ENCODE assay signal across 27 cellular contexts in the genomic region with DNA sequence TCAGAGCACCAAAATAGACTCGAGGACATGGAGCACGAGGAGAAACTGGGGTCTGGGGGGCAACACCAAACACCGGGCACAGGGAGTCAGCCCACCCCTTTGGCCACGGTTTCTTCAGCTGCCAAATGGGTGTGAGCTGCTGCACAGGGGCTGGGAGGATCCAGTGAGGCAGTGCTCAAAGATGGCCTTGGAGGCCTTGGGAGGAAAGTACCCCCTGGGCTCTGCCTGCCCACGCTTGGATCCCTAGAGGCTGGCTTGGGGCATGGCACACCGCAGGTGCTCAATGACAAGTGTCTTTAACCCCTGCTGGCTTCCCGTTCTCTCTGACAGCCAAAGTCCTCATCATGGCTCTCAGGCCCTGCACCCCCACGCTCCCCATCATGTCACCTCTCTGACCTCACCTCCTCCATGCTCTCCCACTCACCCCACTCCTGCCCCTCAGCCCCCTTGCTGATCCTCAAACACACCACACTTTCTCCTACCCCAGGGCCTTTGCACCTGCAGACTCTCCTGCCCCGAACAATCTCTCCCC.
"Had no signal": no experiment of that assay in that cellular context is flagged by ENCODE, and none has a peak within 500 bp of the region (broad histone marks: within the 10 kb centered on the region; RNA-seq: fewer than 3 reads in every experiment).

No MANE protein-coding gene starts in this region.

- H3K36me3 Mint-ChIP-seq: activated naive CD8-positive, alpha-beta T cell; mesothelial cell of epicardium; naive B cell; stimulated activated effector memory CD8-positive, alpha-beta T cell treated with anti-CD3 and anti-CD28 coated beads, Interleukin-12 subunit alpha, Interleukin-12 subunit beta, amount 100 ng/mL, for 72 hours had no signal

- H3K9me3 ChIP-seq: gastroesophageal sphincter, right lobe of liver, suprapubic skin, tibial artery had no signal

- H3K4me3 ChIP-seq: coronary artery, dorsolateral prefrontal cortex, gastroesophageal sphincter, hepatocyte, right lobe of liver, skin epidermis, suprapubic skin, tibial artery had no signal

- H3K27ac Mint-ChIP-seq: activated naive CD8-positive, alpha-beta T cell; effector memory CD8-positive, alpha-beta T cell; mesothelial cell of epicardium; nephron progenitor cell; stimulated activated effector memory CD8-positive, alpha-beta T cell treated with anti-CD3 and anti-CD28 coated beads, Interleukin-12 subunit alpha, Interleukin-12 subunit beta, amount 100 ng/mL, for 72 hours had no signal

- H3K4me1 ChIP-seq: parathyroid adenoma, right lobe of liver had no signal

- DNase-seq: activated CD4-positive, alpha-beta T cell treated with anti-CD3 and anti-CD28 coated beads for 48 hours; activated CD4-positive, alpha-beta T cell treated with anti-CD3 and anti-CD28 coated beads, Interleukin-2, amount 50 U/mL, for 48 hours; activated CD8-positive, alpha-beta memory T cell treated with anti-CD3 and anti-CD28 coated beads for 24 hours; activated effector memory CD4-positive, alpha-beta T cell treated with Interleukin-2 at 50 U/mL for 16 hours; activated naive CD4-positive, alpha-beta T cell treated with Interleukin-2 at 50 U/mL for 16 hours; anterior cingulate cortex; cerebellar nuclear complex; dorsolateral prefrontal cortex; effector memory CD8-positive, alpha-beta T cell; erythroblast; left cardiac atrium; naive B cell; nephron progenitor cell; right lobe of liver; stimulated activated CD4-positive, alpha-beta T cell treated with anti-CD3 and anti-CD28 coated beads, Interleukin-4, amount 100 ng/mL, for 24 hours; tibial artery had no signal

- H3K27me3 ChIP-seq: right lobe of liver had no signal

- H3K27ac ChIP-seq: coronary artery, dorsolateral prefrontal cortex, hepatocyte, parathyroid adenoma, right lobe of liver, skin epidermis, suprapubic skin, tibial artery, VCaP had no signal

- H3K4me3 Mint-ChIP-seq: activated naive CD8-positive, alpha-beta T cell; effector memory CD8-positive, alpha-beta T cell; mesothelial cell of epicardium; naive B cell; nephron progenitor cell; stimulated activated effector memory CD8-positive, alpha-beta T cell treated with anti-CD3 and anti-CD28 coated beads, Interleukin-12 subunit alpha, Interleukin-12 subunit beta, amount 100 ng/mL, for 72 hours had no signal

- H3K9me3 Mint-ChIP-seq: effector memory CD8-positive, alpha-beta T cell; mesothelial cell of epicardium; nephron progenitor cell; stimulated activated effector memory CD8-positive, alpha-beta T cell treated with anti-CD3 and anti-CD28 coated beads, Interleukin-12 subunit alpha, Interleukin-12 subunit beta, amount 100 ng/mL, for 72 hours had no signal

- H3K36me3 ChIP-seq: gastroesophageal sphincter, right lobe of liver, suprapubic skin, tibial artery had no signal

- ATAC-seq: activated CD4-positive, CD25-positive, alpha-beta regulatory T cell treated with anti-CD3 and anti-CD28 coated beads, Interleukin-2, amount 50 U/mL, for 24 hours; effector memory CD8-positive, alpha-beta T cell; gastroesophageal sphincter; left cardiac atrium; right lobe of liver; stimulated activated effector memory CD8-positive, alpha-beta T cell treated with anti-CD3 and anti-CD28 coated beads, Interleukin-12 subunit alpha, Interleukin-12 subunit beta, amount 100 ng/mL, for 72 hours had no signal

- H3K4me1 Mint-ChIP-seq: mesothelial cell of epicardium; naive B cell; stimulated activated effector memory CD8-positive, alpha-beta T cell treated with anti-CD3 and anti-CD28 coated beads, Interleukin-12 subunit alpha, Interleukin-12 subunit beta, amount 100 ng/mL, for 72 hours had no signal
